ENCODE assay signal across 8 cellular contexts in genomic region chr7:155456772-155457543, GRCh38. TPM values are rescaled to one million over a fixed set of nuclear protein-coding genes. Genes with fewer than 3 reads are reported as not detected.
DNase-seq lines count a peak whose midpoint lies in the region; ATAC-seq and TF ChIP-seq lines count a peak whose summit lies in the region.

No MANE protein-coding gene starts in this region.

- H3K9me3 Mint-ChIP-seq in memory B cell = peaks cover 2% of the 10 kb centered on the region

- H3K4me1 ChIP-seq in SJCRH30 = peaks cover 11% of the 10 kb centered on the region
- H3K4me1 ChIP-seq in effector memory CD4-positive, alpha-beta T cell (ENCODE audit: control insufficient read depth, insufficient read depth, low read length, poor library complexity, severe bottlenecking) = peaks cover 18% of the 10 kb centered on the region

- no peaks in the 10 kb centered on the region for H3K27me3 ChIP-seq in SJCRH30
- H3K27me3 ChIP-seq in effector memory CD4-positive, alpha-beta T cell (replicated peaks; ENCODE audit: control insufficient read depth, insufficient read depth, low read length, poor library complexity, severe bottlenecking) = peaks cover 73% of the 10 kb centered on the region

- H3K9me3 ChIP-seq in SJCRH30 (replicated peaks) = no peaks in the 10 kb centered on the region
- no peaks in the 10 kb centered on the region for H3K9me3 ChIP-seq in effector memory CD4-positive, alpha-beta T cell (ENCODE audit: control insufficient read depth, low read length)

- no peaks in the 10 kb centered on the region for H3K36me3 ChIP-seq in SJCRH30
- no peaks in the 10 kb centered on the region for H3K36me3 ChIP-seq in effector memory CD4-positive, alpha-beta T cell (ENCODE audit: control insufficient read depth, insufficient read depth, low read length)

- no peak for TF ChIP-seq CTCF in AG09309 (IDR thresholded peaks at IDR 0.05; ENCODE audit: control insufficient read depth, insufficient read depth, low read depth, low read length, missing control alignments)

- peaks cover 29% of the 10 kb centered on the region for H3K27me3 Mint-ChIP-seq in memory B cell

- DNase-seq in AG09309 (ENCODE audit: low read depth) = no peak
- peak; percentile 39 to 56 for DNase-seq in SJCRH30
- DNase-seq in effector memory CD4-positive, alpha-beta T cell = no peak
- DNase-seq in memory B cell (ENCODE audit: low spot score in 2 of 2) = no peak
- peak; percentile 51 for DNase-seq in stimulated activated naive CD8-positive, alpha-beta T cell treated with anti-CD3 and anti-CD28 coated beads, Interleukin-15, Interleukin-2, amounts not matched to agents 100 U/mL and 50 U/mL, for 24 hours
- DNase-seq in NCI-H2171 treated with DMSO at 0.1 percent for 48 hours (lab: John Stamatoyannopoulos, UW) = no peak

- peak overlapping the region; percentile 33 for H3K4me3 ChIP-seq in AG09309 (ENCODE audit: control insufficient read depth, low read depth, low read length)
- peak overlapping the region; percentile 56 for H3K4me3 ChIP-seq in SJCRH30
- peak overlapping the region; percentile 49 for H3K4me3 ChIP-seq in effector memory CD4-positive, alpha-beta T cell (ENCODE audit: insufficient read depth, low read depth, low read length, poor library complexity, severe bottlenecking)

- H3K36me3 Mint-ChIP-seq in memory B cell = no peaks in the 10 kb centered on the region

- H3K27ac Mint-ChIP-seq in memory B cell = peak overlapping the region; percentile 70

- ATAC-seq in GM21381 (IDR thresholded peaks at IDR 0.05; ENCODE audit: unreplicated experiment) (peak; percentile 54), memory B cell (ENCODE audit: low read depth) (no peak), HG02884 (IDR thresholded peaks at IDR 0.05; ENCODE audit: unreplicated experiment) (no peak)
- no peak for ATAC-seq in stimulated activated naive CD8-positive, alpha-beta T cell treated with anti-CD3 and anti-CD28 coated beads, Interleukin-15, Interleukin-2, amounts not matched to agents 100 U/mL and 50 U/mL, for 24 hours

- H3K4me1 Mint-ChIP-seq in memory B cell = peaks cover 8% of the 10 kb centered on the region

- peak overlapping the region; percentile 69 for H3K27ac ChIP-seq in SJCRH30
- H3K27ac ChIP-seq in effector memory CD4-positive, alpha-beta T cell (ENCODE audit: insufficient read depth, low read length, poor library complexity, severe bottlenecking) = no peak overlapping the region

- H3K4me3 Mint-ChIP-seq in memory B cell = peak overlapping the region; percentile 71

RNA-seq across cellular contexts. Expression of gene EN2, which starts 1.0 kb away (rescaled TPM):
- total RNA-seq in SJCRH30 (2014; rRNA removed; shearing (Covaris generic)) = 0.61 and 0.81 TPM in 2 replicates

Comparison
In these comparisons a context has a peak if more than half of its experiments do, and no peak if none do; other contexts are left out.
1. DNase-seq: peak in SJCRH30 (2 of 2) and stimulated activated naive CD8-positive, alpha-beta T cell treated with anti-CD3 and anti-CD28 coated beads, Interleukin-15, Interleukin-2, amounts not matched to agents 100 U/mL and 50 U/mL, for 24 hours (single experiment); none in AG09309 (single experiment), effector memory CD4-positive, alpha-beta T cell (0 of 3), memory B cell (0 of 2) and NCI-H2171 treated with DMSO at 0.1 percent for 48 hours (single experiment).
2. Peak in every context shown above with its lines, with median percentiles within 50 percentile points of each other: H3K4me3 ChIP-seq.